In the genomic region with DNA sequence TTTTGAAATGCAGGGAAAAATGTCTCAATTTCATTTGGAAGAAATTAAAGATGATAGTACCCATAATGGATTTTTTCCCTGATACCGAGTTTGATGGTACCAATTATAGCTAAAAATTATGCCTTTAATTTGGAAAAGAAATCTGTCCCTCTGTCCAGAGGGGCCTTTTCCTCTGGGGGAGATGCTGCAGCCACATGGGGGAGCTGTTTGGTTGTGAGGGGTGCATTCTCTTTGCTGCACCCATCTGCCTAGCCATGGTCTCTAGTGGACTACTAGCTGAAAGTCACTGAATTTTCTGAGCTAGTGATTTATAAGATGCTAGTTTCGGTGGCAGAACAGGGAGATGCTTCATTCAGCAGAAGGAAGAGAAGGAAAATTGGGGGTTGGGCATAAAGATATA, we compare ENCODE assay signal across 8 cellular contexts. TPM values are rescaled to one million over a fixed set of nuclear protein-coding genes. Genes with fewer than 3 reads are reported as not detected.
DNase-seq lines count a peak whose midpoint lies in the region; ATAC-seq and TF ChIP-seq lines count a peak whose summit lies in the region.

No MANE protein-coding gene starts in this region.

- no peak overlapping the region for H3K27ac ChIP-seq in H9 (ENCODE audit: insufficient read length, low read depth, low read length)
- H3K27ac ChIP-seq in neuronal stem cell (replicated peaks; ENCODE audit: low read length), result no peak overlapping the region

- H3K4me2 ChIP-seq in H9 (ENCODE audit: insufficient read depth, insufficient read length, low read length) (no peak overlapping the region), neuronal stem cell (ENCODE audit: insufficient read depth, low read length, poor library complexity, severe bottlenecking) (no peak overlapping the region)

- H2AFZ ChIP-seq in H9 (ENCODE audit: low read length) (no peak overlapping the region), neuronal stem cell (ENCODE audit: low read length) (no peak overlapping the region)

- H2BK12ac ChIP-seq in H9 (ENCODE audit: insufficient read length, low read depth, low read length) (no peak overlapping the region), neuronal stem cell (ENCODE audit: low read length) (no peak overlapping the region)

- H3K4me1 Mint-ChIP-seq in H9, result no peaks in the 10 kb centered on the region
- peaks cover 14% of the 10 kb centered on the region for H3K4me1 Mint-ChIP-seq in activated CD4-positive, alpha-beta memory T cell treated with anti-CD3 and anti-CD28 coated beads, Interleukin-2, amount 10 ng/mL, durations not matched to agents 7 days and 5 days

- H3K4ac ChIP-seq in H9 (ENCODE audit: low read depth, low read length), result no peak overlapping the region
- no peak overlapping the region for H3K4ac ChIP-seq in neuronal stem cell (ENCODE audit: low read length)

- peak; percentile 63 for TF ChIP-seq CTCF in AG10803 (conservative IDR thresholded peaks at IDR 0.05; ENCODE audit: low read length)
- peak; percentile 76 for TF ChIP-seq CTCF in H9 (conservative IDR thresholded peaks at IDR 0.05)

- H3K23me2 ChIP-seq in H9 (ENCODE audit: insufficient read length, low read depth, low read length, poor library complexity, severe bottlenecking), result no peaks in the 10 kb centered on the region

- H3T11ph ChIP-seq in H9 (ENCODE audit: low read length), result no peak overlapping the region

- POLR2A ChIA-PET in activated CD4-positive, alpha-beta memory T cell treated with anti-CD3 and anti-CD28 coated beads, Interleukin-2, amount 10 ng/mL, durations not matched to agents 7 days and 5 days (lab: Charles Lee), result interaction anchor here (1.2 to 5.9 kb wide), 2 partner anchors 10 to 14 kb away, joined by 5 to 47 read pairs; a partner anchor contains a TSS

- no peak for ATAC-seq in HG03520 (IDR thresholded peaks at IDR 0.05; ENCODE audit: unreplicated experiment)

- no peaks in the 10 kb centered on the region for H3K9me3 Mint-ChIP-seq in H9
- H3K9me3 Mint-ChIP-seq in activated CD4-positive, alpha-beta memory T cell treated with anti-CD3 and anti-CD28 coated beads, Interleukin-2, amount 10 ng/mL, durations not matched to agents 7 days and 5 days, result no peaks in the 10 kb centered on the region

- H4K8ac ChIP-seq in H9 (replicated peaks; ENCODE audit: insufficient read length, low read depth, low read length) (no peak overlapping the region), neuronal stem cell (ENCODE audit: low read depth, low read length) (no peak overlapping the region)

- H3K56ac ChIP-seq in H9 (ENCODE audit: insufficient read length, low read depth, low read length), result no peak overlapping the region

- no peak overlapping the region for H2BK120ac ChIP-seq in H9 (ENCODE audit: low read depth, low read length, poor library complexity, severe bottlenecking)
- H2BK120ac ChIP-seq in neuronal stem cell (ENCODE audit: low read depth, low read length), result no peak overlapping the region

- H3K79me1 ChIP-seq in H9 (ENCODE audit: insufficient read depth, low read depth, low read length, poor library complexity, severe bottlenecking), result no peaks in the 10 kb centered on the region
- no peaks in the 10 kb centered on the region for H3K79me1 ChIP-seq in neuronal stem cell (ENCODE audit: low read depth, low read length)

- H2BK5ac ChIP-seq in H9 (ENCODE audit: insufficient read length, low read length) (no peak overlapping the region), neuronal stem cell (ENCODE audit: low read length) (no peak overlapping the region)

- no peak overlapping the region for H3K27ac Mint-ChIP-seq in H9
- no peak overlapping the region for H3K27ac Mint-ChIP-seq in activated CD4-positive, alpha-beta memory T cell treated with anti-CD3 and anti-CD28 coated beads, Interleukin-2, amount 10 ng/mL, durations not matched to agents 7 days and 5 days

- no peak overlapping the region for H2BK20ac ChIP-seq in H9 (ENCODE audit: low read depth, low read length, poor library complexity, severe bottlenecking)

- no peak overlapping the region for H3K4me3 Mint-ChIP-seq in H9
- no peak overlapping the region for H3K4me3 Mint-ChIP-seq in activated CD4-positive, alpha-beta memory T cell treated with anti-CD3 and anti-CD28 coated beads, Interleukin-2, amount 10 ng/mL, durations not matched to agents 7 days and 5 days

- peaks cover 13 to 69% of the 10 kb centered on the region in 2 donors for H3K36me3 ChIP-seq in neuronal stem cell (replicated peaks in 1 of 2; ENCODE audit: control insufficient read depth in 2 of 2, insufficient read depth in 2 of 2, low read length in 2 of 2)

- H4K20me1 ChIP-seq in H9 (ENCODE audit: control insufficient read depth, insufficient read depth, insufficient read length), result no peaks in the 10 kb centered on the region

- H3K18ac ChIP-seq in H9 (ENCODE audit: insufficient read length, low read depth, low read length), result no peak overlapping the region
- H3K18ac ChIP-seq in neuronal stem cell (ENCODE audit: low read length), result no peak overlapping the region

- peaks cover 4 to 27% (median 25%) of the 10 kb centered on the region in 3 experiments; a peak in 5 of 7 replicates for H3K36me3 Mint-ChIP-seq in H9 (ENCODE audit: insufficient read depth in 1 of 3, low read depth in 3 of 3)
- peaks cover 43% of the 10 kb centered on the region for H3K36me3 Mint-ChIP-seq in activated CD4-positive, alpha-beta memory T cell treated with anti-CD3 and anti-CD28 coated beads, Interleukin-2, amount 10 ng/mL, durations not matched to agents 7 days and 5 days (ENCODE audit: low read depth)

- no peaks in the 10 kb centered on the region for H3K9me3 ChIP-seq in H9 (ENCODE audit: control insufficient read depth, low read depth, low read length)
- no peaks in the 10 kb centered on the region for H3K9me3 ChIP-seq in neuronal stem cell (replicated peaks in 1 of 2; ENCODE audit: control insufficient read depth in 2 of 2, insufficient read depth in 1 of 2, low read depth in 1 of 2, low read length in 2 of 2)

- H2BK15ac ChIP-seq in H9 (ENCODE audit: low read depth, low read length) (no peak overlapping the region), neuronal stem cell (ENCODE audit: low read length) (no peak overlapping the region)

- no CpG with 5 or more reads among the region's 2 CpGs for WGBS in H9 (ENCODE audit: extremely low coverage, insufficient read length, low lambda C conversion rate)
- WGBS in neuronal stem cell (ENCODE audit: extremely low coverage in 2 of 2, insufficient read length in 2 of 2, insufficient replicate concordance in 1 of 2), 2 donors, result no CpG with 5 or more reads among the region's 2 CpGs

- no peak overlapping the region for H2AK5ac ChIP-seq in H9 (ENCODE audit: insufficient read length, low read length)
- no peak overlapping the region for H2AK5ac ChIP-seq in neuronal stem cell (ENCODE audit: low read depth, low read length)

- peak; percentile 17 for DNase-seq in AG10803 (ENCODE audit: low read depth)
- DNase-seq in H9, result no peak
- peak; percentile 28 for DNase-seq in activated CD4-positive, alpha-beta memory T cell treated with anti-CD3 and anti-CD28 coated beads, Interleukin-2, amount 10 ng/mL, durations not matched to agents 7 days and 5 days
- DNase-seq in iPS-NIHi7 (ENCODE audit: extremely low spot score), result peak; percentile 31
- DNase-seq in neuronal stem cell (ENCODE audit: low spot score), result no peak
- DNase-seq in NCI-H1105 (lab: John Stamatoyannopoulos, UW), result no peak
- no peak for DNase-seq in 8988T

- H3K27me3 Mint-ChIP-seq in H9 (ENCODE audit: low read depth), result no peaks in the 10 kb centered on the region
- no peaks in the 10 kb centered on the region for H3K27me3 Mint-ChIP-seq in activated CD4-positive, alpha-beta memory T cell treated with anti-CD3 and anti-CD28 coated beads, Interleukin-2, amount 10 ng/mL, durations not matched to agents 7 days and 5 days

- H3K4me1 ChIP-seq in H9 (ENCODE audit: insufficient read depth, low read length) (no peaks in the 10 kb centered on the region), neuronal stem cell (ENCODE audit: control insufficient read depth in 2 of 2, insufficient read depth in 1 of 2, low read depth in 1 of 2, low read length in 2 of 2) (no peaks in the 10 kb centered on the region)

- H4K5ac ChIP-seq in H9 (ENCODE audit: insufficient read length, low read depth, low read length), result no peak overlapping the region

- no peaks in the 10 kb centered on the region for H3K79me2 ChIP-seq in H9 (ENCODE audit: insufficient read depth, low read length)

- H3K9ac ChIP-seq in H9 (ENCODE audit: extremely low read depth, insufficient read length, low read length) (no peak overlapping the region), neuronal stem cell (ENCODE audit: low read depth, low read length, poor library complexity) (no peak overlapping the region)

- H3K23ac ChIP-seq in H9 (ENCODE audit: insufficient read length, low read depth, low read length) (no peak overlapping the region), neuronal stem cell (ENCODE audit: low read depth, low read length, poor library complexity) (no peak overlapping the region)

- H3K27me3 ChIP-seq in H9 (ENCODE audit: insufficient read depth, low read length) (no peaks in the 10 kb centered on the region), neuronal stem cell (ENCODE audit: control insufficient read depth in 3 of 3, insufficient read depth in 3 of 3, low read depth in 1 of 3, low read length in 3 of 3) (no peaks in the 10 kb centered on the region)

- CTCF ChIA-PET in activated CD4-positive, alpha-beta memory T cell treated with anti-CD3 and anti-CD28 coated beads, Interleukin-2, amount 10 ng/mL, durations not matched to agents 7 days and 5 days (lab: Charles Lee), result interaction anchor here (0.7 to 3.8 kb wide), 15 partner anchors 10 to 1092 kb away, joined by 3 to 51 read pairs (median 4); a partner anchor contains a TSS

- H3K4me3 ChIP-seq in AG10803 (ENCODE audit: low read length), result no peak overlapping the region
- no peak overlapping the region for H3K4me3 ChIP-seq in neuronal stem cell (ENCODE audit: low read length in 2 of 2)

- H3K14ac ChIP-seq in H9 (ENCODE audit: insufficient read depth, low read length) (no peak overlapping the region), neuronal stem cell (ENCODE audit: low read length) (no peak overlapping the region)

- H4K91ac ChIP-seq in H9 (ENCODE audit: insufficient read length, low read depth, low read length) (no peak overlapping the region), neuronal stem cell (ENCODE audit: low read depth, low read length, poor library complexity) (no peak overlapping the region)

RNA-seq across cellular contexts. Expression of a gene that starts 9.6 kb away (rescaled TPM):
- total RNA-seq in H9 (2021), result 142 and 147 TPM in 2 replicates
- total RNA-seq in activated CD4-positive, alpha-beta memory T cell treated with anti-CD3 and anti-CD28 coated beads, Interleukin-2, amount 10 ng/mL, durations not matched to agents 7 days and 5 days, result 100 to 1,000 TPM; 148 to 165 TPM
- polyA plus RNA-seq in neuronal stem cell (2013, experiment 1 of 2), result 363 TPM
- polyA plus RNA-seq in neuronal stem cell (2013, experiment 2 of 2), result 364 TPM

RNA-seq across cellular contexts. Expression of a gene that starts 10.0 kb away (rescaled TPM):
- 30.1 and 32.8 TPM in 2 replicates for total RNA-seq in H9 (2021)
- total RNA-seq in activated CD4-positive, alpha-beta memory T cell treated with anti-CD3 and anti-CD28 coated beads, Interleukin-2, amount 10 ng/mL, durations not matched to agents 7 days and 5 days, result 10 to 100 TPM; 30.0 to 31.9 TPM
- polyA plus RNA-seq in neuronal stem cell (2013, experiment 1 of 2), result 18.1 TPM
- polyA plus RNA-seq in neuronal stem cell (2013, experiment 2 of 2), result 17.7 TPM

Comparison
In these comparisons a context has a peak if more than half of its experiments do, and no peak if none do; other contexts are left out.
1. DNase-seq: peak in AG10803 (single experiment), activated CD4-positive, alpha-beta memory T cell treated with anti-CD3 and anti-CD28 coated beads, Interleukin-2, amount 10 ng/mL, durations not matched to agents 7 days and 5 days (single experiment) and iPS-NIHi7 (single experiment); none in H9 (single experiment), neuronal stem cell (single experiment), NCI-H1105 (single experiment) and 8988T (single experiment).